In the genomic region with DNA sequence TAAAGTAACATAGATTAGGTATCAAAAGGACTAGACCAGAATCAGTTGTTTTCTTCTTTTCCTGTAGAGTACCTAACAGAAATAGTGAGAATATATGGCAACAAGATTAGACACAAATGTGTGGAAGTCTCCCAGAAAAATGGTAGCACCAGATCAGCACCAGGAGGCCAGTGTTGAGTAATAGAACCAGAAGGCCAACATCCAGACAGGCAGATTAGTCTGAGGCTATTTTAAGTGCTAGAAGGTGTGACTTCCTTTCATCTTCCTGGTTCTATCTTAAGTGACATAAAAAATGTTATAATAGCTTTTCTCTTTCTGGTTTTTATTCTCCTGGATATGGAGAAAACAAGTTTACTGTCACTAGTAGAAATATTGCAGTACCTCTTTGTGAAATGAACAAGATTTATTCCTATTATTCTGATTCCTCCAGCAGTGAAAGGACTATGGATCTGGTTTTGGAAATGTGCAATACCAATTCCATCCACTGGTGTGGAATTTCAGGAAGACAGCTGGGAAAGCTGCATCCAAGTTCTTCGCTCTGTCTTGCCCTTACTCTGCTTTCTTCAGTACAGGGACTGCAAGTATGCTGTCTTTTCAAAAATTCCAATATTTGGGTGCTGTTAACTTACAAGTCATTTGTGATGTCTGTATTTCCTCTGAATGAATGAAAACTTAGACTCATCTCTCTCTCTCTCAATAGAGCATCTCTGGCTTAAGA, we compare ENCODE assay signal across 7 cellular contexts. TPM values are rescaled to one million over a fixed set of nuclear protein-coding genes. Genes with fewer than 3 reads are reported as not detected.
DNase-seq lines count a peak whose midpoint lies in the region; ATAC-seq and TF ChIP-seq lines count a peak whose summit lies in the region.
"Had no signal": no experiment of that assay in that cellular context is flagged by ENCODE, and none has a peak within 500 bp of the region (broad histone marks: within the 10 kb centered on the region; RNA-seq: fewer than 3 reads in every experiment).

No MANE protein-coding gene starts in this region.

- DNase-seq in central memory CD4-positive, alpha-beta T cell: no peak
- DNase-seq: activated CD4-positive, alpha-beta T cell treated with anti-CD3 and anti-CD28 coated beads for 1 hour had no signal

- WGBS in mesodermal cell (ENCODE audit: insufficient coverage in 2 of 2), 2 experiments: 100% methylated on average over 1 of the region's 1 CpG; no CpG with 5 or more reads in 1 of the 2 experiments

- no peak for ATAC-seq in HG03439 (IDR thresholded peaks at IDR 0.05; ENCODE audit: unreplicated experiment)
- no peak for ATAC-seq in GM18858 (IDR thresholded peaks at IDR 0.05; ENCODE audit: unreplicated experiment)

- peak; percentile 36 for TF ChIP-seq CTCF in GM12873 (IDR thresholded peaks at IDR 0.05; ENCODE audit: insufficient read depth, low read depth, low read length, missing control alignments)
- TF ChIP-seq CTCF in WI38 (IDR thresholded peaks at IDR 0.05; ENCODE audit: low read depth, low read length): peak; percentile 46; the same call in 1 of the 2 replicates

- no peak overlapping the region for H3K4me3 ChIP-seq in WI38 (ENCODE audit: low read depth, low read length)
- no peak overlapping the region for H3K4me3 ChIP-seq in mesodermal cell (ENCODE audit: extremely low read depth, insufficient read depth, low read length, poor library complexity, severe bottlenecking)

- H3K36me3 ChIP-seq in mesodermal cell (ENCODE audit: control insufficient read depth, insufficient read depth, low read length): peaks cover 21% of the 10 kb centered on the region

- peak overlapping the region; percentile 30 for H3K27ac ChIP-seq in mesodermal cell (ENCODE audit: low read depth, low read length, severe bottlenecking)

- H3K9me3 ChIP-seq in mesodermal cell (ENCODE audit: control insufficient read depth, low read length): no peaks in the 10 kb centered on the region

- H3K4me1 ChIP-seq in mesodermal cell (ENCODE audit: control insufficient read depth, insufficient read depth, low read length, poor library complexity, severe bottlenecking): peaks cover 5% of the 10 kb centered on the region

RNA-seq across cellular contexts. Expression of a gene that starts 39.1 kb away (rescaled TPM):
- 2.0 TPM for polyA plus RNA-seq in mesodermal cell (2013, experiment 1 of 2)
- 3.4 TPM for polyA plus RNA-seq in mesodermal cell (2013, experiment 2 of 2)

RNA-seq across cellular contexts. Expression of a gene that starts 39.1 kb away (rescaled TPM):
- 21.3 TPM for polyA plus RNA-seq in mesodermal cell (2013, experiment 1 of 2)
- 18.4 TPM for polyA plus RNA-seq in mesodermal cell (2013, experiment 2 of 2)

RNA-seq across cellular contexts. Expression of a gene that starts 39.8 kb away (rescaled TPM):
- 17.0 TPM for polyA plus RNA-seq in mesodermal cell (2013, experiment 1 of 2)
- 13.4 TPM for polyA plus RNA-seq in mesodermal cell (2013, experiment 2 of 2)

RNA-seq across cellular contexts. Expression of a gene that starts 57.9 kb away (rescaled TPM):
- 9.2 TPM for polyA plus RNA-seq in mesodermal cell (2013, experiment 1 of 2)
- 9.0 TPM for polyA plus RNA-seq in mesodermal cell (2013, experiment 2 of 2)

RNA-seq across cellular contexts. Expression of a gene that starts 58.0 kb away (rescaled TPM):
- polyA plus RNA-seq in mesodermal cell (2013, experiment 1 of 2): 26.2 TPM
- polyA plus RNA-seq in mesodermal cell (2013, experiment 2 of 2): 27.2 TPM
